In genomic region chr16:61419771-61420170, GRCh38 we compare ENCODE assay signal across 27 cellular contexts.
"Had no signal": no experiment of that assay in that cellular context is flagged by ENCODE, and none has a peak within 500 bp of the region (broad histone marks: within the 10 kb centered on the region; RNA-seq: fewer than 3 reads in every experiment).

No MANE protein-coding gene starts in this region.

- H3K36me3 ChIP-seq: esophagus squamous epithelium, prostate gland, right atrium auricular region, stomach, thyroid gland, vagina had no signal

- H3K27me3 ChIP-seq: esophagus squamous epithelium, right atrium auricular region, stomach, thyroid gland, vagina had no signal

- H3K9me3 ChIP-seq: esophagus squamous epithelium, mucosa of descending colon, prostate gland, right atrium auricular region, stomach, thyroid gland, vagina had no signal

- H3K27ac ChIP-seq: coronary artery, esophagus squamous epithelium, prostate gland, right atrium auricular region, stomach, thyroid gland, vagina had no signal

- H3K4me2 ChIP-seq: smooth muscle cell had no signal

- H3K4me1 ChIP-seq: esophagus squamous epithelium, prostate gland, right atrium auricular region, stomach, thyroid gland, vagina had no signal

- FAIRE-seq: endometrium, kidney had no signal

- H3K4me3 ChIP-seq: coronary artery, esophagus squamous epithelium, lung, mucosa of descending colon, prostate gland, right atrium auricular region, smooth muscle cell, stomach, thyroid gland, vagina had no signal

- DNase-seq: dermis blood vessel endothelial cell; effector memory CD4-positive, alpha-beta T cell; erythroblast; esophagus squamous epithelium; foreskin melanocyte; hypothalamus; kidney; mucosa of descending colon; naive B cell; stimulated activated CD4-positive, alpha-beta T cell treated with anti-CD3 and anti-CD28 coated beads, Interleukin-12 subunit alpha, Interleukin-12 subunit beta, amount 100 ng/mL, for 4 hours; stimulated activated CD4-positive, alpha-beta T cell treated with anti-CD3 and anti-CD28 coated beads, Interleukin-1b, Interleukin-23, amount 100 ng/mL, for 48 hours; stimulated activated CD4-positive, alpha-beta T cell treated with anti-CD3 and anti-CD28 coated beads, Interleukin-4, amount 100 ng/mL, for 24 hours; stimulated activated naive CD4-positive, alpha-beta T cell treated with Interleukin-2 at 50 U/mL for 16 hours; stomach; thyroid gland; trophoblast cell had no signal

- ATAC-seq: left lobe of liver; mucosa of descending colon; natural killer cell treated with Interleukin-12 subunit alpha and Interleukin-12 subunit beta and Interleukin-15 and Interleukin-18, amount 100 ng/mL, for 72 hours; sciatic nerve; stimulated activated effector memory CD8-positive, alpha-beta T cell treated with anti-CD3 and anti-CD28 coated beads, Interleukin-12 subunit alpha, Interleukin-12 subunit beta, amount 100 ng/mL, for 72 hours had no signal
